ENCODE assay signal across 8 cellular contexts in genomic region chr17:31900877-31901276, GRCh38. TPM values are rescaled to one million over a fixed set of nuclear protein-coding genes. Genes with fewer than 3 reads are reported as not detected.
DNase-seq lines count a peak whose midpoint lies in the region; ATAC-seq and TF ChIP-seq lines count a peak whose summit lies in the region.

No MANE protein-coding gene starts in this region.

- H3K9me3 ChIP-seq in HEK293 (ENCODE audit: control insufficient read depth, insufficient read depth, low read depth, low read length) (no peaks in the 10 kb centered on the region), right lobe of liver (no peaks in the 10 kb centered on the region)

- H3K9me3 Mint-ChIP-seq in osteocyte (ENCODE audit: unreplicated experiment): no peaks in the 10 kb centered on the region

- H3K27me3 Mint-ChIP-seq in osteocyte (ENCODE audit: unreplicated experiment): no peaks in the 10 kb centered on the region

- H3K79me2 ChIP-seq in ACC112 (ENCODE audit: control insufficient read depth, insufficient read depth, low read length, unreplicated experiment): peaks cover 25% of the 10 kb centered on the region

- CTCF ChIA-PET in HEK293 (lab: Yijun Ruan, JAX): interaction anchor here (0.5 to 4.0 kb wide), 15 partner anchors 11 to 995 kb away, joined by 3 to 25 read pairs (median 3); no protein-coding TSS in a partner anchor

- TF ChIP-seq POLR2A in right lobe of liver (IDR thresholded peaks at IDR 0.05): no peak

- POLR2A ChIA-PET in HEK293 (lab: Yijun Ruan, JAX): interaction anchor here (0.6 to 1.5 kb wide), 10 partner anchors 10 to 415 kb away, joined by 3 to 11 read pairs (median 6); partner anchors contain the start of genes COPRS and SUZ12

- H3K27ac Mint-ChIP-seq in osteocyte (ENCODE audit: unreplicated experiment): no peak overlapping the region

- peak overlapping the region; percentile 55 for H3K27ac ChIP-seq in ACC112 (ENCODE audit: low read depth, low read length)
- peak overlapping the region; percentile 80 for H3K27ac ChIP-seq in HEK293 (ENCODE audit: extremely low read depth, low read depth, low read length)
- peak overlapping the region in 2 of 3 donors; percentile 31 to 37 for H3K27ac ChIP-seq in right lobe of liver

- in situ Hi-C loops in astrocyte of the spinal cord (cut with HindIII; ENCODE audit: low sequenced_read_pairs) (no loop called here), G401 (cut with HindIII; ENCODE audit: low sequenced_read_pairs) (no loop called here)

- H3K4me3 Mint-ChIP-seq in osteocyte (ENCODE audit: unreplicated experiment): no peak overlapping the region

- intact Hi-C loops in right lobe of liver (cut with DNase I): no loop called here

- H2AFZ ChIP-seq in ACC112 (ENCODE audit: low read length, unreplicated experiment): peak overlapping the region; percentile 98

- peak in 1 of 4 donors; percentile 5 for ATAC-seq in right lobe of liver
- ATAC-seq in GM18858 (IDR thresholded peaks at IDR 0.05; ENCODE audit: unreplicated experiment): no peak

- peaks cover 5% of the 10 kb centered on the region for H3K36me3 Mint-ChIP-seq in osteocyte (ENCODE audit: unreplicated experiment)

- peaks cover 9% of the 10 kb centered on the region for H3K4me1 Mint-ChIP-seq in osteocyte (ENCODE audit: unreplicated experiment)

- TF ChIP-seq CTCF in HEK293 (tag by site-specific recombination; IDR thresholded peaks at IDR 0.05) (no peak), astrocyte of the spinal cord (IDR thresholded peaks at IDR 0.05; ENCODE audit: low read depth, low read length) (no peak), right lobe of liver (IDR thresholded peaks at IDR 0.05) (no peak), osteocyte (IDR thresholded peaks at IDR 0.05) (no peak)

- peaks cover 7% of the 10 kb centered on the region for H3K4me1 ChIP-seq in ACC112 (ENCODE audit: control insufficient read depth, insufficient read depth, low read length, unreplicated experiment)
- H3K4me1 ChIP-seq in HEK293 (ENCODE audit: control insufficient read depth, insufficient read depth, low read length): no peaks in the 10 kb centered on the region; the same call in none of the 2 replicates
- peaks cover 0 to 5% (median 0%) of the 10 kb centered on the region in 4 donors for H3K4me1 ChIP-seq in right lobe of liver

- H3K36me3 ChIP-seq in ACC112 (ENCODE audit: insufficient read depth, low read length) (peaks cover 19% of the 10 kb centered on the region), HEK293 (ENCODE audit: control insufficient read depth in 2 of 2, insufficient read depth in 1 of 2, low read length in 2 of 2) (peaks cover 40 to 43% of the 10 kb centered on the region in 2 experiments), right lobe of liver (peaks cover 0 to 35% (median 11%) of the 10 kb centered on the region in 4 donors)

- no peaks in the 10 kb centered on the region for H3K27me3 ChIP-seq in ACC112 (ENCODE audit: insufficient read depth, low read length)
- no peaks in the 10 kb centered on the region for H3K27me3 ChIP-seq in right lobe of liver

- 3% methylated on average over 5 of the region's 5 CpGs for WGBS in right lobe of liver (ENCODE audit: insufficient coverage, low coverage, low lambda C conversion rate, missing lambda C conversion rate)

- H3K4me3 ChIP-seq in ACC112 (ENCODE audit: low read depth, low read length) (peak overlapping the region; percentile 99), HEK293 (ENCODE audit: low read depth, low read length) (peak overlapping the region; percentile 94), astrocyte of the spinal cord (ENCODE audit: low read depth, low read length) (peak overlapping the region; percentile 77), right lobe of liver (peak overlapping the region; percentile 72 to 87 (median 76))

- DNase-seq in astrocyte of the spinal cord (ENCODE audit: low read depth, low spot score) (no peak), right lobe of liver (no peak), amniotic stem cell (lab: John Stamatoyannopoulos, UW) (no peak), G401 (ENCODE audit: low spot score) (no peak), osteocyte (ENCODE audit: extremely low spot score, unreplicated experiment) (no peak)

TF ChIP-seq in HEK293, 187 proteins besides CTCF, POLR2A, EP300 and RAD21:
- no peak for TF ChIP-seq ZNF211 (tag by site-specific recombination; IDR thresholded peaks at IDR 0.05; ENCODE audit: low read depth)
- no peak for TF ChIP-seq ZNF830 (tag by site-specific recombination; IDR thresholded peaks at IDR 0.05; ENCODE audit: low read depth)
- no peak for TF ChIP-seq ZNF561 (tag by site-specific recombination; IDR thresholded peaks at IDR 0.05; ENCODE audit: borderline replicate concordance)
- TF ChIP-seq ZNF10 (tag by site-specific recombination; IDR thresholded peaks at IDR 0.05): no peak
- TF ChIP-seq, protein P1, sequence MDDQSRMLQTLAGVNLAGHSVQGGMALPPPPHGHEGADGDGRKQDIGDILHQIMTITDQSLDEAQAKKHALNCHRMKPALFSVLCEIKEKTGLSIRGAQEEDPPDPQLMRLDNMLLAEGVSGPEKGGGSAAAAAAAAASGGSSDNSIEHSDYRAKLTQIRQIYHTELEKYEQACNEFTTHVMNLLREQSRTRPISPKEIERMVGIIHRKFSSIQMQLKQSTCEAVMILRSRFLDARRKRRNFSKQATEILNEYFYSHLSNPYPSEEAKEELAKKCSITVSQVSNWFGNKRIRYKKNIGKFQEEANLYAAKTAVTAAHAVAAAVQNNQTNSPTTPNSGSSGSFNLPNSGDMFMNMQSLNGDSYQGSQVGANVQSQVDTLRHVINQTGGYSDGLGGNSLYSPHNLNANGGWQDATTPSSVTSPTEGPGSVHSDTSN (CRISPR knock-in tag; IDR thresholded peaks at IDR 0.05): no peak
- TF ChIP-seq ZBTB48 (tag by site-specific recombination; IDR thresholded peaks at IDR 0.05): peak; percentile 96

RNA-seq across cellular contexts. Expression of gene UTP6, which starts 0.6 kb away (rescaled TPM):
- total RNA-seq in right lobe of liver: 10 to 100 TPM; 16.5 to 26.1 (median 22.2) TPM
- 48.0 and 59.7 TPM in 2 replicates for total RNA-seq in G401 (2014; rRNA removed; shearing (Covaris generic))
- total RNA-seq in osteocyte: 74.3 and 77.0 TPM in 2 replicates

RNA-seq across cellular contexts. Expression of gene SUZ12, which starts 35.9 kb away (rescaled TPM):
- total RNA-seq in right lobe of liver: 10 to 100 TPM in 4 of 6 experiments, 1 to 10 TPM in 2; 8.0 to 12.1 (median 10.6) TPM
- 34.9 and 65.7 TPM in 2 replicates for total RNA-seq in G401 (2014; rRNA removed; shearing (Covaris generic))
- 25.4 and 27.5 TPM in 2 replicates for total RNA-seq in osteocyte

RNA-seq across cellular contexts. Expression of gene COPRS, which starts 41.8 kb away (rescaled TPM):
- total RNA-seq in right lobe of liver: 10 to 100 TPM; 17.1 to 49.4 (median 24.0) TPM
- total RNA-seq in G401 (2014; rRNA removed; shearing (Covaris generic)): 199 and 233 TPM in 2 replicates
- 51.2 and 52.9 TPM in 2 replicates for total RNA-seq in osteocyte
